ENCODE assay signal across 7 cellular contexts in genomic region chr1:44707959-44708831, GRCh38. TPM values are rescaled to one million over a fixed set of nuclear protein-coding genes. Genes with fewer than 3 reads are reported as not detected.
A peak's percentile ranks its signal among the peaks of the same experiment; 100 is the strongest.
DNase-seq lines count a peak whose midpoint lies in the region; ATAC-seq and TF ChIP-seq lines count a peak whose summit lies in the region.

No MANE protein-coding gene starts in this region.

- peak overlapping the region; percentile 27; the same call in 1 of the 2 replicates for H3K27ac ChIP-seq in Karpas-422 (ENCODE audit: low read length)

- peak; percentile 11 for DNase-seq in G401 (ENCODE audit: low spot score)
- peak; percentile 87 for DNase-seq in Karpas-422
- no peak for DNase-seq in activated B cell treated with CpG ODN at 0.5 μM for 24 hours
- DNase-seq in fibroblast of peridontal ligament (ENCODE audit: extremely low read depth): peak; percentile 79
- no peak for DNase-seq in osteocyte (ENCODE audit: extremely low spot score, unreplicated experiment)
- no peak for DNase-seq in SK-N-DZ (ENCODE audit: low spot score)
- no peak for DNase-seq in cerebellum (ENCODE audit: low spot score)

- H3K4me3 Mint-ChIP-seq in activated B cell treated with CpG ODN at 0.5 μM for 24 hours (peak overlapping the region; percentile 62), osteocyte (ENCODE audit: unreplicated experiment) (no peak overlapping the region)

- intact Hi-C loops in activated B cell treated with CpG ODN at 0.5 μM for 24 hours (cut with micrococcal nuclease): loop anchor here (1.0 kb wide), 1 partner anchor 13 kb away; no protein-coding TSS in a partner anchor

- ATAC-seq in activated B cell treated with CpG ODN at 0.5 μM for 24 hours (ENCODE audit: low read depth): peak; percentile 79

- H3K27ac Mint-ChIP-seq in activated B cell treated with CpG ODN at 0.5 μM for 24 hours (peak overlapping the region; percentile 55), osteocyte (ENCODE audit: unreplicated experiment) (no peak overlapping the region)

- TF ChIP-seq CTCF in activated B cell treated with CpG ODN at 0.5 μM for 24 hours (IDR thresholded peaks at IDR 0.05) (no peak), osteocyte (IDR thresholded peaks at IDR 0.05) (peak; percentile 64)

- H3K4me1 Mint-ChIP-seq in activated B cell treated with CpG ODN at 0.5 μM for 24 hours: peaks cover 34% of the 10 kb centered on the region
- H3K4me1 Mint-ChIP-seq in osteocyte (ENCODE audit: unreplicated experiment): peaks cover 12% of the 10 kb centered on the region

- POLR2A ChIA-PET in activated B cell treated with CpG ODN at 0.5 μM for 24 hours (lab: Charles Lee): interaction anchor here (1.2 to 1.7 kb wide), 2 partner anchors 13 to 23 kb away, joined by 4 to 9 read pairs; partner anchors contain the start of gene RNU5D-1

- H4K20me1 ChIP-seq in Karpas-422 (ENCODE audit: insufficient read depth, low read depth, low read length): no peaks in the 10 kb centered on the region

- peak overlapping the region; percentile 35; the same call in 1 of the 2 replicates for H3K4me3 ChIP-seq in Karpas-422 (ENCODE audit: low read length)

- no peaks in the 10 kb centered on the region for H3K9me2 ChIP-seq in Karpas-422 (replicated peaks; ENCODE audit: insufficient read depth, low read length)

- peak overlapping the region; percentile 57 for H3K4me2 ChIP-seq in Karpas-422 (ENCODE audit: low read depth, low read length, poor library complexity, severe bottlenecking)

- peaks cover 36% of the 10 kb centered on the region for H3K4me1 ChIP-seq in Karpas-422 (ENCODE audit: low read length)

- H3K27me3 ChIP-seq in Karpas-422 (ENCODE audit: low read length): no peaks in the 10 kb centered on the region

- no peaks in the 10 kb centered on the region for H3K9me3 ChIP-seq in Karpas-422 (ENCODE audit: low read length)

- H3K27me3 Mint-ChIP-seq in activated B cell treated with CpG ODN at 0.5 μM for 24 hours (no peaks in the 10 kb centered on the region), osteocyte (ENCODE audit: unreplicated experiment) (peaks cover 15% of the 10 kb centered on the region)

- peak overlapping the region; percentile 48 for H3K9ac ChIP-seq in Karpas-422 (ENCODE audit: low read length)

- H3K9me3 Mint-ChIP-seq in activated B cell treated with CpG ODN at 0.5 μM for 24 hours (no peaks in the 10 kb centered on the region), osteocyte (ENCODE audit: unreplicated experiment) (no peaks in the 10 kb centered on the region)

- in situ Hi-C loops in G401 (cut with HindIII; ENCODE audit: low sequenced_read_pairs): no loop called here

- H3K36me3 ChIP-seq in Karpas-422 (ENCODE audit: insufficient read depth, low read length): no peaks in the 10 kb centered on the region

- H3K36me3 Mint-ChIP-seq in activated B cell treated with CpG ODN at 0.5 μM for 24 hours (ENCODE audit: low read depth) (no peaks in the 10 kb centered on the region), osteocyte (ENCODE audit: unreplicated experiment) (no peaks in the 10 kb centered on the region)

- peak overlapping the region; percentile 73 for H2AFZ ChIP-seq in Karpas-422 (ENCODE audit: low read length)

- CTCF ChIA-PET in activated B cell treated with CpG ODN at 0.5 μM for 24 hours (lab: Charles Lee): interaction anchor here (1.5 kb wide), 1 partner anchor 21 kb away, joined by 6 read pairs; no protein-coding TSS in a partner anchor

- H3K79me2 ChIP-seq in Karpas-422 (ENCODE audit: low read length): no peaks in the 10 kb centered on the region

RNA-seq across cellular contexts. Expression of gene RNU5D-1, which starts 22.8 kb away (rescaled TPM):
- total RNA-seq in G401 (2014; rRNA removed; shearing (Covaris generic)): not detected in 2 replicates
- total RNA-seq in Karpas-422 (2014; rRNA removed; shearing (Covaris generic); ENCODE audit: low replicate concordance): not detected in 2 replicates
- not detected in 2 replicates for total RNA-seq in activated B cell treated with CpG ODN at 0.5 μM for 24 hours
- not detected in 2 replicates for total RNA-seq in osteocyte
- polyA plus RNA-seq in SK-N-DZ (2014; cell fraction: cytosol; rRNA removed): not detected in 2 replicates
- not detected in 2 replicates for polyA plus RNA-seq in SK-N-DZ (2014; cell fraction: nucleus; rRNA removed)
- not detected for total RNA-seq in cerebellum

RNA-seq across cellular contexts. Expression of gene KIF2C, which starts 31.4 kb away (rescaled TPM):
- 74.3 and 85.9 TPM in 2 replicates for total RNA-seq in G401 (2014; rRNA removed; shearing (Covaris generic))
- 26.7 and 33.9 TPM in 2 replicates for total RNA-seq in Karpas-422 (2014; rRNA removed; shearing (Covaris generic); ENCODE audit: low replicate concordance)
- 1.00 and 1.8 TPM in 2 replicates for total RNA-seq in activated B cell treated with CpG ODN at 0.5 μM for 24 hours
- total RNA-seq in osteocyte: 7.5 and 7.7 TPM in 2 replicates
- 100.0 and 108 TPM in 2 replicates for polyA plus RNA-seq in SK-N-DZ (2014; cell fraction: cytosol; rRNA removed)
- polyA plus RNA-seq in SK-N-DZ (2014; cell fraction: nucleus; rRNA removed): 126 and 168 TPM in 2 replicates
- total RNA-seq in cerebellum: 9.4 TPM

RNA-seq across cellular contexts. Expression of gene ARMH1, which starts 33.7 kb away (rescaled TPM):
- total RNA-seq in G401 (2014; rRNA removed; shearing (Covaris generic)): 2.2 TPM in 1 of 2 replicates, not detected in the other
- total RNA-seq in Karpas-422 (2014; rRNA removed; shearing (Covaris generic); ENCODE audit: low replicate concordance): 5.4 and 7.7 TPM in 2 replicates
- total RNA-seq in activated B cell treated with CpG ODN at 0.5 μM for 24 hours: 18.1 and 19.9 TPM in 2 replicates
- total RNA-seq in osteocyte: 2.7 and 3.0 TPM in 2 replicates
- not detected in 2 replicates for polyA plus RNA-seq in SK-N-DZ (2014; cell fraction: cytosol; rRNA removed)
- 3.8 and 9.8 TPM in 2 replicates for polyA plus RNA-seq in SK-N-DZ (2014; cell fraction: nucleus; rRNA removed)
- total RNA-seq in cerebellum: 5.2 TPM

RNA-seq across cellular contexts. Expression of gene TMEM53, which starts 33.9 kb away (rescaled TPM):
- 17.7 and 23.1 TPM in 2 replicates for total RNA-seq in G401 (2014; rRNA removed; shearing (Covaris generic))
- total RNA-seq in Karpas-422 (2014; rRNA removed; shearing (Covaris generic); ENCODE audit: low replicate concordance): 10.7 and 13.9 TPM in 2 replicates
- total RNA-seq in activated B cell treated with CpG ODN at 0.5 μM for 24 hours (4.6 and 4.8 TPM in 2 replicates), osteocyte (6.6 and 7.6 TPM in 2 replicates), cerebellum (4.7 TPM)
- 4.8 and 7.3 TPM in 2 replicates for polyA plus RNA-seq in SK-N-DZ (2014; cell fraction: cytosol; rRNA removed)
- 3.3 and 5.8 TPM in 2 replicates for polyA plus RNA-seq in SK-N-DZ (2014; cell fraction: nucleus; rRNA removed)

Comparison
In these comparisons a context has a peak if more than half of its experiments do, and no peak if none do; other contexts are left out.
1. DNase-seq: peak in G401 (single experiment), Karpas-422 (single experiment) and fibroblast of peridontal ligament (single experiment); none in activated B cell treated with CpG ODN at 0.5 μM for 24 hours (single experiment), osteocyte (single experiment), SK-N-DZ (single experiment) and cerebellum (single experiment).